26 cellular contexts compared by ENCODE assay signal in genomic region chr16:10113248-10113647, GRCh38.
"Had no signal": no experiment of that assay in that cellular context is flagged by ENCODE, and none has a peak within 500 bp of the region (broad histone marks: within the 10 kb centered on the region; RNA-seq: fewer than 3 reads in every experiment).

No MANE protein-coding gene starts in this region.

- H3K27me3 ChIP-seq: neural progenitor cell, neutrophil, ovary, right lobe of liver, sigmoid colon, stomach, tibial artery, transverse colon, upper lobe of right lung, uterus had no signal

- H2AFZ ChIP-seq: neural progenitor cell, parathyroid adenoma had no signal

- H3K4me3 ChIP-seq: neural progenitor cell, ovary, psoas muscle, right lobe of liver, sigmoid colon, stomach, thoracic aorta, tibial artery, transverse colon, upper lobe of right lung, uterus had no signal

- H3K9ac ChIP-seq: neural progenitor cell, parathyroid adenoma had no signal

- H3K27ac ChIP-seq: neural progenitor cell, neutrophil, ovary, parathyroid adenoma, psoas muscle, right lobe of liver, upper lobe of right lung had no signal

- DNase-seq: naive thymus-derived CD4-positive, alpha-beta T cell; natural killer cell; occipital lobe; ovary; posterior cingulate gyrus; psoas muscle; right lobe of liver; sigmoid colon; small intestine; stimulated activated CD4-positive, alpha-beta T cell treated with anti-CD3 and anti-CD28 coated beads, Interleukin-15, amount 100 ng/mL, for 24 hours; stimulated activated CD4-positive, alpha-beta T cell treated with anti-CD3 and anti-CD28 coated beads, Interleukin-2, amount 100 ng/mL, for 24 hours; stimulated activated CD4-positive, alpha-beta T cell treated with anti-CD3 and anti-CD28 coated beads, Interleukin-2, amount 100 ng/mL, for 48 hours; stimulated activated CD4-positive, alpha-beta T cell treated with anti-CD3 and anti-CD28 coated beads, Interleukin-4, amount 100 ng/mL, for 24 hours; stimulated activated naive B cell treated with anti-CD40 and anti-IgM and Interleukin-4, amounts not matched to agents 10 μg/mL and 1 μg/mL and 100 μg/mL, for 72 hours; stimulated activated naive CD4-positive, alpha-beta T cell treated with Interleukin-2 at 50 U/mL for 16 hours; stomach; tibial artery; transverse colon; upper lobe of right lung; uterus had no signal

- ATAC-seq: naive thymus-derived CD4-positive, alpha-beta T cell; natural killer cell; psoas muscle; right cardiac atrium; right lobe of liver; stimulated activated effector memory CD8-positive, alpha-beta T cell treated with anti-CD3 and anti-CD28 coated beads, Interleukin-12 subunit alpha, Interleukin-12 subunit beta, amount 100 ng/mL, for 72 hours; stimulated activated naive B cell treated with anti-CD40 and anti-IgM and Interleukin-4, amounts not matched to agents 10 μg/mL and 1 μg/mL and 100 μg/mL, for 72 hours; upper lobe of right lung had no signal

- H3K9me3 ChIP-seq: neutrophil, ovary, psoas muscle, right lobe of liver, sigmoid colon, stomach, thoracic aorta, tibial artery, transverse colon, upper lobe of right lung, uterus had no signal

- H3K4me1 ChIP-seq: neural progenitor cell, parathyroid adenoma, psoas muscle, right lobe of liver, upper lobe of right lung, uterus had no signal

- H3K36me3 ChIP-seq: neural progenitor cell, neutrophil, ovary, right lobe of liver, sigmoid colon, stomach, thoracic aorta, tibial artery, transverse colon, upper lobe of right lung, uterus had no signal

- H3K4me2 ChIP-seq: neural progenitor cell had no signal
